In the genomic region with DNA sequence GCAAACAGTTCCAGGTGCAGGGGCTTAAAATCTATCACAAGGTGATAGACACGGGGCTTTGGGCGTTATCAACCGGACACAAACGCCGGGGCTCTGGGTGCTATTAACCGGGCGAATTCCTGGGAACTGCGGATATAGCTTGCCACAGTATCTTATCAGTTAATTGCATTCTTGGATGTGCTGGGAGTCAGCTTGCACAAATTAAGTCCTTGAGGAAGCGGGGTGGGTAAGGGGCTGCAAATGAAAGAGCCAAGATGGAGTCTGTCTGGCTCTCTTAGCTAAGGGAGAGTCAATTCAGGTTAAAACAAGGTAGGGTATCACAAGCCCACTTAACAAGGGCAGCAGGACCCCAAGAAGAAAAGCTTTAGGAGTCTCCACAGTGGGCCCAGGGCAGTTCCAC, we compare ENCODE assay signal across 1 cellular context.
TF ChIP-seq lines count a peak whose summit lies in the region.
"Not testable (repeated sequence)": the region's sequence is repeated elsewhere in the genome, so short reads cannot be mapped to it uniquely, and the experiment has no call there.

No MANE protein-coding gene starts in this region.

TF ChIP-seq in K562, 482 proteins besides CTCF, POLR2A, EP300 and RAD21 (continued from another document):
- TF ChIP-seq, protein P1, sequence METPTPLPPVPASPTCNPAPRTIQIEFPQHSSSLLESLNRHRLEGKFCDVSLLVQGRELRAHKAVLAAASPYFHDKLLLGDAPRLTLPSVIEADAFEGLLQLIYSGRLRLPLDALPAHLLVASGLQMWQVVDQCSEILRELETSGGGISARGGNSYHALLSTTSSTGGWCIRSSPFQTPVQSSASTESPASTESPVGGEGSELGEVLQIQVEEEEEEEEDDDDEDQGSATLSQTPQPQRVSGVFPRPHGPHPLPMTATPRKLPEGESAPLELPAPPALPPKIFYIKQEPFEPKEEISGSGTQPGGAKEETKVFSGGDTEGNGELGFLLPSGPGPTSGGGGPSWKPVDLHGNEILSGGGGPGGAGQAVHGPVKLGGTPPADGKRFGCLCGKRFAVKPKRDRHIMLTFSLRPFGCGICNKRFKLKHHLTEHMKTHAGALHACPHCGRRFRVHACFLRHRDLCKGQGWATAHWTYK (CRISPR knock-in tag; IDR thresholded peaks at IDR 0.05): peak; percentile 95
- TF ChIP-seq ZNF583 (CRISPR knock-in tag; IDR thresholded peaks at IDR 0.05): peak; percentile 98
- TF ChIP-seq ZNF780A (CRISPR knock-in tag; IDR thresholded peaks at IDR 0.05): 0 out of 2 replicates have a peak, but pooled peaks have one; percentile 70
- not testable (repeated sequence) for TF ChIP-seq NR4A1 (CRISPR knock-in tag; IDR thresholded peaks at IDR 0.05); MYC (IDR thresholded peaks at IDR 0.05; ENCODE audit: low read depth, low read length)
- TF ChIP-seq NR4A1 (tag; IDR thresholded peaks at IDR 0.05): peak; percentile 99
- peak; percentile 34; the same call in 1 of the 2 replicates for TF ChIP-seq NFE2L1 (tag; IDR thresholded peaks at IDR 0.05; ENCODE audit: borderline replicate concordance, low read depth)
- peak; percentile 80 for TF ChIP-seq ZNF699 (CRISPR knock-in tag; IDR thresholded peaks at IDR 0.05; ENCODE audit: insufficient replicate concordance)
- TF ChIP-seq, protein P2, sequence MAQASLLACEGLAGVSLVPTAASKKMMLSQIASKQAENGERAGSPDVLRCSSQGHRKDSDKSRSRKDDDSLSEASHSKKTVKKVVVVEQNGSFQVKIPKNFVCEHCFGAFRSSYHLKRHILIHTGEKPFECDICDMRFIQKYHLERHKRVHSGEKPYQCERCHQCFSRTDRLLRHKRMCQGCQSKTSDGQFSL (CRISPR knock-in tag; IDR thresholded peaks at IDR 0.05): not testable (repeated sequence)
- TF ChIP-seq, protein P2 (tag; IDR thresholded peaks at IDR 0.05): peak in 1 of 2 experiments; percentile 76; a peak in 1 of 4 replicates
- TF ChIP-seq SMAD3 (CRISPR knock-in tag; conservative IDR thresholded peaks at IDR 0.05): peak; percentile 85
- TF ChIP-seq ZNF134 (CRISPR knock-in tag; conservative IDR thresholded peaks at IDR 0.05): peak; percentile 51
- peak; percentile 85 for TF ChIP-seq TCFL5 (CRISPR knock-in tag; conservative IDR thresholded peaks at IDR 0.05)
- peak; percentile 86 for TF ChIP-seq ILK (tag; IDR thresholded peaks at IDR 0.05; ENCODE audit: borderline replicate concordance, low read depth)
- peak; percentile 97 for TF ChIP-seq ZNF76 (CRISPR knock-in tag; IDR thresholded peaks at IDR 0.05; ENCODE audit: borderline replicate concordance)
- TF ChIP-seq MYC (CRISPR knock-in tag; IDR thresholded peaks at IDR 0.05; ENCODE audit: borderline replicate concordance, low read depth): peak; percentile 96
- TF ChIP-seq TAL1 (IDR thresholded peaks at IDR 0.05): peak; percentile 80
- peak; percentile 36; the same call in 1 of the 2 replicates for TF ChIP-seq SOX6 (IDR thresholded peaks at IDR 0.05)
- TF ChIP-seq HDAC2 (IDR thresholded peaks at IDR 0.05): 0 out of 2 replicates have a peak, but pooled peaks have one; percentile 48
- peak; percentile 85 for TF ChIP-seq ZNF197 (CRISPR knock-in tag; IDR thresholded peaks at IDR 0.05; ENCODE audit: low read depth)
- peak; percentile 63; the same call in 1 of the 2 replicates for TF ChIP-seq ELF2 (CRISPR knock-in tag; IDR thresholded peaks at IDR 0.05)
- peak; percentile 94 for TF ChIP-seq PTRF (tag; IDR thresholded peaks at IDR 0.05)
- TF ChIP-seq, protein P3, sequence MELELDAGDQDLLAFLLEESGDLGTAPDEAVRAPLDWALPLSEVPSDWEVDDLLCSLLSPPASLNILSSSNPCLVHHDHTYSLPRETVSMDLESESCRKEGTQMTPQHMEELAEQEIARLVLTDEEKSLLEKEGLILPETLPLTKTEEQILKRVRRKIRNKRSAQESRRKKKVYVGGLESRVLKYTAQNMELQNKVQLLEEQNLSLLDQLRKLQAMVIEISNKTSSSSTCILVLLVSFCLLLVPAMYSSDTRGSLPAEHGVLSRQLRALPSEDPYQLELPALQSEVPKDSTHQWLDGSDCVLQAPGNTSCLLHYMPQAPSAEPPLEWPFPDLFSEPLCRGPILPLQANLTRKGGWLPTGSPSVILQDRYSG (tag; conservative IDR thresholded peaks at IDR 0.05; ENCODE audit: low read depth): 0 out of 2 replicates have a peak, but pooled peaks have one; percentile 74
- TF ChIP-seq, protein P4, sequence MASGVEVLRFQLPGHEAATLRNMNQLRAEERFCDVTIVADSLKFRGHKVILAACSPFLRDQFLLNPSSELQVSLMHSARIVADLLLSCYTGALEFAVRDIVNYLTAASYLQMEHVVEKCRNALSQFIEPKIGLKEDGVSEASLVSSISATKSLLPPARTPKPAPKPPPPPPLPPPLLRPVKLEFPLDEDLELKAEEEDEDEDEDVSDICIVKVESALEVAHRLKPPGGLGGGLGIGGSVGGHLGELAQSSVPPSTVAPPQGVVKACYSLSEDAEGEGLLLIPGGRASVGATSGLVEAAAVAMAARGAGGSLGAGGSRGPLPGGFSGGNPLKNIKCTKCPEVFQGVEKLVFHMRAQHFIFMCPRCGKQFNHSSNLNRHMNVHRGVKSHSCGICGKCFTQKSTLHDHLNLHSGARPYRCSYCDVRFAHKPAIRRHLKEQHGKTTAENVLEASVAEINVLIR (CRISPR knock-in tag; IDR thresholded peaks at IDR 0.05): peak; percentile 78
- peak; percentile 89 for TF ChIP-seq ZNF311 (CRISPR knock-in tag; IDR thresholded peaks at IDR 0.05)
- TF ChIP-seq, protein P5, sequence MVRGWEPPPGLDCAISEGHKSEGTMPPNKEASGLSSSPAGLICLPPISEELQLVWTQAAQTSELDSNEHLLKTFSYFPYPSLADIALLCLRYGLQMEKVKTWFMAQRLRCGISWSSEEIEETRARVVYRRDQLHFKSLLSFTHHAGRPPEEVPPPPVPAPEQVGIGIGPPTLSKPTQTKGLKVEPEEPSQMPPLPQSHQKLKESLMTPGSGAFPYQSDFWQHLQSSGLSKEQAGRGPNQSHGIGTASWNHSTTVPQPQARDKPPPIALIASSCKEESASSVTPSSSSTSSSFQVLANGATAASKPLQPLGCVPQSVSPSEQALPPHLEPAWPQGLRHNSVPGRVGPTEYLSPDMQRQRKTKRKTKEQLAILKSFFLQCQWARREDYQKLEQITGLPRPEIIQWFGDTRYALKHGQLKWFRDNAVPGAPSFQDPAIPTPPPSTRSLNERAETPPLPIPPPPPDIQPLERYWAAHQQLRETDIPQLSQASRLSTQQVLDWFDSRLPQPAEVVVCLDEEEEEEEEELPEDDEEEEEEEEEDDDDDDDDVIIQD (CRISPR knock-in tag; IDR thresholded peaks at IDR 0.05): peak; percentile 90; the same call in 1 of the 2 replicates
- peak; percentile 85; the same call in 1 of the 2 replicates for TF ChIP-seq PHTF2 (CRISPR knock-in tag; IDR thresholded peaks at IDR 0.05)
- TF ChIP-seq GATAD2A (IDR thresholded peaks at IDR 0.05): 0 out of 2 replicates have a peak, but pooled peaks have one; percentile 61
- TF ChIP-seq ZNF79 (CRISPR knock-in tag; IDR thresholded peaks at IDR 0.05; ENCODE audit: low read depth): peak; percentile 84; the same call in 1 of the 2 replicates
- TF ChIP-seq HOXB6 (CRISPR knock-in tag; IDR thresholded peaks at IDR 0.05; ENCODE audit: borderline replicate concordance): peak; percentile 38; the same call in 1 of the 2 replicates
- TF ChIP-seq, protein P6, sequence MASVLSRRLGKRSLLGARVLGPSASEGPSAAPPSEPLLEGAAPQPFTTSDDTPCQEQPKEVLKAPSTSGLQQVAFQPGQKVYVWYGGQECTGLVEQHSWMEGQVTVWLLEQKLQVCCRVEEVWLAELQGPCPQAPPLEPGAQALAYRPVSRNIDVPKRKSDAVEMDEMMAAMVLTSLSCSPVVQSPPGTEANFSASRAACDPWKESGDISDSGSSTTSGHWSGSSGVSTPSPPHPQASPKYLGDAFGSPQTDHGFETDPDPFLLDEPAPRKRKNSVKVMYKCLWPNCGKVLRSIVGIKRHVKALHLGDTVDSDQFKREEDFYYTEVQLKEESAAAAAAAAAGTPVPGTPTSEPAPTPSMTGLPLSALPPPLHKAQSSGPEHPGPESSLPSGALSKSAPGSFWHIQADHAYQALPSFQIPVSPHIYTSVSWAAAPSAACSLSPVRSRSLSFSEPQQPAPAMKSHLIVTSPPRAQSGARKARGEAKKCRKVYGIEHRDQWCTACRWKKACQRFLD (CRISPR knock-in tag; IDR thresholded peaks at IDR 0.05): peak; percentile 88; the same call in 1 of the 2 replicates
